In genomic region chr17:31490019-31490383, GRCh38 we compare ENCODE assay signal across 12 cellular contexts.
DNase-seq lines count a peak whose midpoint lies in the region; ATAC-seq, FAIRE-seq and TF ChIP-seq lines count a peak whose summit lies in the region.
"Had no signal": no experiment of that assay in that cellular context is flagged by ENCODE, and none has a peak within 500 bp of the region (broad histone marks: within the 10 kb centered on the region; RNA-seq: fewer than 3 reads in every experiment).

No MANE protein-coding gene starts in this region.

- BruUV-seq in GM12878 (replicated peaks; lab: Mats Ljungman, UMichigan): no TSS peak

- H3K36me3 ChIP-seq in BLaER1 treated with 17β-estradiol and CSF1 and Interleukin-3, amounts not matched to agents 10 nM and 100 nM: no peaks in the 10 kb centered on the region
- no peaks in the 10 kb centered on the region for H3K36me3 ChIP-seq in HUES64 (ENCODE audit: insufficient read depth, low read length)
- no peaks in the 10 kb centered on the region; a peak in 1 of 4 replicates for H3K36me3 ChIP-seq in GM12878 (ENCODE audit: control insufficient read depth in 2 of 2, insufficient read depth in 2 of 2, low read length in 1 of 2)
- H3K36me3 ChIP-seq: breast epithelium had no signal

- no peak for TF ChIP-seq EP300 in GM12878 (IDR thresholded peaks at IDR 0.05; ENCODE audit: borderline replicate concordance in 1 of 2, control insufficient read depth in 1 of 2, low read depth in 2 of 2, low read length in 2 of 2)

- intact Hi-C loops in GM12878 (cut with micrococcal nuclease; ENCODE audit: unreplicated experiment): loop anchor here (5.0 kb wide), 1 partner anchor 47 kb away; no protein-coding TSS in a partner anchor

- SMC1A ChIA-PET in GM12878 (lab: Charles Lee; ENCODE audit: uncharacterized antibody, unreplicated experiment): interaction anchor here (1.4 to 6.2 kb wide), 2 partner anchors 16 to 20 kb away, joined by 5 to 60 read pairs; no protein-coding TSS in a partner anchor

- H2AFZ ChIP-seq in GM12878 (ENCODE audit: control insufficient read depth, low read depth, low read length): no peak overlapping the region

- no peaks in the 10 kb centered on the region for H3K9me3 ChIP-seq in BLaER1 treated with 17β-estradiol and CSF1 and Interleukin-3, amounts not matched to agents 10 nM and 100 nM (replicated peaks in 1 of 11)
- H3K9me3 ChIP-seq in HUES64 (ENCODE audit: insufficient read depth, low read depth, low read length) (no peaks in the 10 kb centered on the region), GM12878 (replicated peaks; ENCODE audit: control insufficient read depth, insufficient read depth, low read length) (no peaks in the 10 kb centered on the region)
- H3K9me3 ChIP-seq: breast epithelium, testis had no signal

- TF ChIP-seq RAD21 in GM12878 (IDR thresholded peaks at IDR 0.05; ENCODE audit: insufficient read depth, low read depth, low read length): no peak

- H3K9me3 Mint-ChIP-seq in naive thymus-derived CD8-positive, alpha-beta T cell: no peaks in the 10 kb centered on the region
- H3K9me3 Mint-ChIP-seq: HFFc6 had no signal

- peaks cover 0 to 2% (median 0%) of the 10 kb centered on the region in 3 donors for H3K36me3 Mint-ChIP-seq in naive thymus-derived CD8-positive, alpha-beta T cell

- H3K27me3 Mint-ChIP-seq in naive thymus-derived CD8-positive, alpha-beta T cell: no peaks in the 10 kb centered on the region

- peak overlapping the region in 1 of 11 experiments; percentile 2; a peak in 1 of 22 replicates for H3K9ac ChIP-seq in BLaER1 treated with 17β-estradiol and CSF1 and Interleukin-3, amounts not matched to agents 10 nM and 100 nM
- H3K9ac ChIP-seq in HUES64 (ENCODE audit: low read depth, low read length): no peak overlapping the region
- no peak overlapping the region for H3K9ac ChIP-seq in GM12878 (ENCODE audit: control insufficient read depth, insufficient read depth, low read length)

- CTCF ChIA-PET in GM12878 (lab: Yijun Ruan, JAX): interaction anchor here (0.9 to 3.7 kb wide), 4 partner anchors 10 to 45 kb away, joined by 3 to 23 read pairs (median 10); no protein-coding TSS in a partner anchor

- H3K79me2 ChIP-seq in GM12878 (ENCODE audit: control insufficient read depth, insufficient read depth, low read length): peaks cover 23% of the 10 kb centered on the region

- H3K27ac Mint-ChIP-seq in naive thymus-derived CD8-positive, alpha-beta T cell: peak overlapping the region; percentile 94 to 99 (median 96)
- H3K27ac Mint-ChIP-seq: HFFc6 had no signal

- DNase-seq in GM12878 (ENCODE audit: low read depth, low spot score) (no peak), coronary artery (ENCODE audit: low spot score) (no peak), foreskin keratinocyte (no peak)
- DNase-seq in naive thymus-derived CD8-positive, alpha-beta T cell: no peak
- DNase-seq: HFFc6, NCI-H446 treated with DMSO at 0.1 percent for 48 hours, testis had no signal

- FAIRE-seq in GM12878 (lab: Jason Lieb, UNC): no peak

- H3K4me1 ChIP-seq in BLaER1 treated with 17β-estradiol and CSF1 and Interleukin-3, amounts not matched to agents 10 nM and 100 nM: peaks cover 61 to 78% (median 75%) of the 10 kb centered on the region in 10 experiments
- H3K4me1 ChIP-seq in HUES64 (ENCODE audit: insufficient read depth, low read length): peaks cover 24% of the 10 kb centered on the region
- peaks cover 60% of the 10 kb centered on the region for H3K4me1 ChIP-seq in GM12878 (ENCODE audit: control insufficient read depth, insufficient read depth, low read length)
- peaks cover 18% of the 10 kb centered on the region for H3K4me1 ChIP-seq in foreskin keratinocyte
- H3K4me1 ChIP-seq: breast epithelium had no signal

- TF ChIP-seq CTCF in GM12878 (IDR thresholded peaks at IDR 0.05 in 2 of 3, conservative IDR thresholded peaks at IDR 0.05 in 1 of 3; ENCODE audit: control insufficient read depth in 2 of 3, extremely low read depth in 1 of 3, insufficient read depth in 1 of 3, low read depth in 3 of 3, low read length in 3 of 3) (no peak), coronary artery (IDR thresholded peaks at IDR 0.05) (no peak), foreskin keratinocyte (conservative IDR thresholded peaks at IDR 0.05) (no peak)

- no peak overlapping the region for H3K27ac ChIP-seq in BLaER1 treated with 17β-estradiol and CSF1 and Interleukin-3, amounts not matched to agents 10 nM and 100 nM
- H3K27ac ChIP-seq in HUES64 (ENCODE audit: low read depth, low read length) (peak overlapping the region; percentile 62; the same call in 1 of the 2 replicates), GM12878 (ENCODE audit: control insufficient read depth, insufficient read depth) (no peak overlapping the region), coronary artery (no peak overlapping the region), foreskin keratinocyte (no peak overlapping the region)
- H3K27ac ChIP-seq: testis had no signal

- in situ Hi-C loops in GM12878 (cut with MboI): no loop called here

- POLR2A ChIA-PET in GM12878 (lab: Charles Lee): interaction anchor here (0.8 to 3.3 kb wide), 3 partner anchors 9 to 45 kb away, joined by 3 to 13 read pairs (median 6); no protein-coding TSS in a partner anchor
- POLR2A ChIA-PET in naive thymus-derived CD8-positive, alpha-beta T cell (lab: Charles Lee): interaction anchor here (0.8 to 10.1 kb wide), 4 partner anchors 16 to 180 kb away, joined by 3 to 264 read pairs (median 6); no protein-coding TSS in a partner anchor

- RAD21 ChIA-PET in GM12878 (lab: Charles Lee; ENCODE audit: unreplicated experiment): no interaction called here

- peaks cover 52 to 76% (median 73%) of the 10 kb centered on the region in 4 donors for H3K4me1 Mint-ChIP-seq in naive thymus-derived CD8-positive, alpha-beta T cell

- H3K4me3 ChIP-seq in BLaER1 treated with 17β-estradiol and CSF1 and Interleukin-3, amounts not matched to agents 10 nM and 100 nM: no peak overlapping the region
- peak overlapping the region; percentile 72 for H3K4me3 ChIP-seq in HUES64 (ENCODE audit: low read length)
- peak overlapping the region; percentile 92; the same call in 1 of the 2 replicates for H3K4me3 ChIP-seq in GM12878
- no peak overlapping the region for H3K4me3 ChIP-seq in coronary artery

- no peak for TF ChIP-seq POLR2A in GM12878 (IDR thresholded peaks at IDR 0.05; ENCODE audit: low read depth, low read length)

- peaks cover 0 to 23% (median 0%) of the 10 kb centered on the region in 11 experiments; a peak in 6 of 22 replicates for H3K27me3 ChIP-seq in BLaER1 treated with 17β-estradiol and CSF1 and Interleukin-3, amounts not matched to agents 10 nM and 100 nM
- peaks cover 14% of the 10 kb centered on the region for H3K27me3 ChIP-seq in HUES64 (ENCODE audit: insufficient read depth, low read length)
- no peaks in the 10 kb centered on the region for H3K27me3 ChIP-seq in GM12878 (replicated peaks in 1 of 2; ENCODE audit: control insufficient read depth in 2 of 2, insufficient read depth in 2 of 2, low read length in 1 of 2)
- H3K27me3 ChIP-seq in foreskin keratinocyte: no peaks in the 10 kb centered on the region
- H3K27me3 ChIP-seq: breast epithelium, testis had no signal

- peak overlapping the region; percentile 85 to 95 (median 92) for H3K4me3 Mint-ChIP-seq in naive thymus-derived CD8-positive, alpha-beta T cell
- H3K4me3 Mint-ChIP-seq: HFFc6 had no signal

- peak overlapping the region in 10 of 11 experiments; percentile 3 to 100 (median 98); a peak in 20 of 22 replicates for H3K4me2 ChIP-seq in BLaER1 treated with 17β-estradiol and CSF1 and Interleukin-3, amounts not matched to agents 10 nM and 100 nM
- H3K4me2 ChIP-seq in GM12878 (ENCODE audit: control insufficient read depth, insufficient read depth): peak overlapping the region; percentile 97

- H4K20me1 ChIP-seq in BLaER1 treated with 17β-estradiol and CSF1 and Interleukin-3, amounts not matched to agents 10 nM and 100 nM: peaks cover 0 to 69% (median 51%) of the 10 kb centered on the region in 11 experiments; a peak in 18 of 22 replicates
- no peaks in the 10 kb centered on the region for H4K20me1 ChIP-seq in GM12878 (ENCODE audit: control insufficient read depth, insufficient read depth)

- 55% methylated on average over 7 of the region's 7 CpGs for WGBS in HUES64
- 98% methylated on average over 7 of the region's 7 CpGs for WGBS in GM12878 (ENCODE audit: insufficient coverage, insufficient replicate concordance, low lambda C conversion rate, missing lambda C conversion rate)

- no peak for ATAC-seq in GM12878
- ATAC-seq in naive thymus-derived CD8-positive, alpha-beta T cell: no peak
- no peak for ATAC-seq in HG03175 (IDR thresholded peaks at IDR 0.05; ENCODE audit: unreplicated experiment)
- no peak for ATAC-seq in foreskin keratinocyte
- ATAC-seq in HG03457 (IDR thresholded peaks at IDR 0.05; ENCODE audit: unreplicated experiment): no peak

TF ChIP-seq in GM12878, 131 proteins besides CTCF, POLR2A, EP300 and RAD21:
- TF ChIP-seq RELB (IDR thresholded peaks at IDR 0.05; ENCODE audit: low read depth) (no peak), MLLT1 (IDR thresholded peaks at IDR 0.05) (0 out of 2 replicates have a peak, but pooled peaks have one; percentile 50)

Comparison
In these comparisons a context has a peak if more than half of its experiments do, and no peak if none do; other contexts are left out.
1. H3K4me3 ChIP-seq: peak in HUES64 (single experiment) and GM12878 (single experiment); none in BLaER1 treated with 17β-estradiol and CSF1 and Interleukin-3, amounts not matched to agents 10 nM and 100 nM (0 of 10) and coronary artery (single experiment).